8 cellular contexts compared by ENCODE assay signal in genomic region chr12:66269757-66270383, GRCh38. TPM values are rescaled to one million over a fixed set of nuclear protein-coding genes. Genes with fewer than 3 reads are reported as not detected.
DNase-seq lines count a peak whose midpoint lies in the region; ATAC-seq and TF ChIP-seq lines count a peak whose summit lies in the region.

No MANE protein-coding gene starts in this region.

- H3K4me2 ChIP-seq in OCI-LY3 (ENCODE audit: low read length) = peak overlapping the region; percentile 64

- TF ChIP-seq CTCF in AG04450 (IDR thresholded peaks at IDR 0.05; ENCODE audit: low read depth, low read length) = peak; percentile 80
- peak; percentile 36 for TF ChIP-seq CTCF in GM12864 (IDR thresholded peaks at IDR 0.05; ENCODE audit: low read depth, low read length, missing control alignments)
- TF ChIP-seq CTCF in OCI-LY3 (IDR thresholded peaks at IDR 0.05; ENCODE audit: low read depth, low read length) = peak; percentile 64
- peak; percentile 77 for TF ChIP-seq CTCF in choroid plexus epithelial cell (conservative IDR thresholded peaks at IDR 0.05; ENCODE audit: low read depth, low read length)
- TF ChIP-seq CTCF in vagina (IDR thresholded peaks at IDR 0.05) = peak; percentile 33 to 54 (median 40)

- H3K9me3 ChIP-seq in AG04450 (ENCODE audit: control insufficient read depth, insufficient read depth, low read length) (no peaks in the 10 kb centered on the region), OCI-LY3 (ENCODE audit: insufficient read depth, low read length) (no peaks in the 10 kb centered on the region), vagina (no peaks in the 10 kb centered on the region)

- H3K9ac ChIP-seq in OCI-LY3 (ENCODE audit: low read length) = no peak overlapping the region

- intact Hi-C loops in vagina (cut with DNase I) = no loop called here

- H3K4me1 ChIP-seq in OCI-LY3 (ENCODE audit: low read length) (peaks cover 28% of the 10 kb centered on the region), vagina (no peaks in the 10 kb centered on the region)

- DNase-seq in AG04450 (ENCODE audit: low read depth, low spot score) (peak; percentile 20), GM12864 (ENCODE audit: low read depth) (peak; percentile 18), HT1080 (ENCODE audit: low read depth) (peak; percentile 51), choroid plexus epithelial cell (ENCODE audit: low read depth) (peak; percentile 77), left lobe of liver (ENCODE audit: low spot score) (no peak), vagina (ENCODE audit: extremely low spot score in 2 of 2) (no peak)

- TF ChIP-seq POLR2A in vagina (IDR thresholded peaks at IDR 0.05) = no peak

- H3K27ac ChIP-seq in AG04450 (ENCODE audit: low read depth, low read length) (no peak overlapping the region), OCI-LY3 (ENCODE audit: low read length) (peak overlapping the region; percentile 45), vagina (no peak overlapping the region)

- no peak overlapping the region for H3K4me3 ChIP-seq in AG04450 (ENCODE audit: low read depth, low read length)
- H3K4me3 ChIP-seq in GM12864 (ENCODE audit: low read depth, low read length) = no peak overlapping the region
- H3K4me3 ChIP-seq in OCI-LY3 (ENCODE audit: low read length) = no peak overlapping the region
- no peak overlapping the region for H3K4me3 ChIP-seq in choroid plexus epithelial cell (ENCODE audit: low read depth, low read length)
- H3K4me3 ChIP-seq in vagina = no peak overlapping the region

- H3K79me2 ChIP-seq in OCI-LY3 (ENCODE audit: low read length) = no peaks in the 10 kb centered on the region

- H3K27me3 ChIP-seq in AG04450 (ENCODE audit: control insufficient read depth, insufficient read depth, low read length) (peaks cover 13% of the 10 kb centered on the region), OCI-LY3 (ENCODE audit: low read depth, low read length) (no peaks in the 10 kb centered on the region), vagina (no peaks in the 10 kb centered on the region)

- CTCF ChIA-PET in AG04450 (lab: Charles Lee) = interaction anchor here (0.5 to 5.7 kb wide), 35 partner anchors 9 to 1380 kb away, joined by 3 to 45 read pairs (median 4); partner anchors contain the start of genes HELB and TMBIM4

- POLR2A ChIA-PET in AG04450 (lab: Yijun Ruan, JAX) = interaction anchor here (0.6 kb wide), 1 partner anchor 709 kb away, joined by 6 read pairs; no protein-coding TSS in a partner anchor

- no peaks in the 10 kb centered on the region for H4K20me1 ChIP-seq in OCI-LY3 (ENCODE audit: insufficient read depth, low read length)

- peak overlapping the region; percentile 43 for H2AFZ ChIP-seq in OCI-LY3 (ENCODE audit: low read depth, low read length)

- H3K36me3 ChIP-seq in OCI-LY3 (replicated peaks; ENCODE audit: low read depth, low read length) (no peaks in the 10 kb centered on the region), vagina (no peaks in the 10 kb centered on the region)

- ATAC-seq in left lobe of liver (peak; percentile 84), HG03039 (IDR thresholded peaks at IDR 0.05; ENCODE audit: unreplicated experiment) (no peak)

RNA-seq across cellular contexts. Expression of gene HELB, which starts 32.4 kb away (rescaled TPM):
- 2.0 TPM in 2 replicates for polyA plus RNA-seq in AG04450 (2011; rRNA removed)
- 4.7 and 5.3 TPM in 2 replicates for polyA minus RNA-seq in AG04450 (2011; rRNA and poly(A)+ RNA removed)
- 1.1 and 1.4 TPM in 2 replicates for total RNA-seq in HT1080 (2014; rRNA removed; shearing (Covaris generic))
- 1.3 and 2.1 TPM in 2 replicates for polyA plus RNA-seq in HT1080 (2015; cell fraction: cytosol; rRNA removed)
- 4.9 and 6.4 TPM in 2 replicates for polyA plus RNA-seq in HT1080 (2015; cell fraction: nucleus; rRNA removed)
- total RNA-seq in left lobe of liver (1.1 TPM), vagina (5.2 TPM)

Comparison
In these comparisons a context has a peak if more than half of its experiments do, and no peak if none do; other contexts are left out.
1. DNase-seq: peak in AG04450 (single experiment), GM12864 (single experiment), HT1080 (single experiment) and choroid plexus epithelial cell (single experiment); none in left lobe of liver (single experiment) and vagina (0 of 2).
2. Peak in every context shown above with its lines, with median percentiles within 50 percentile points of each other: CTCF ChIP-seq.